8 cellular contexts compared by ENCODE assay signal in genomic region chr9:19049872-19050636, GRCh38. TPM values are rescaled to one million over a fixed set of nuclear protein-coding genes. Genes with fewer than 3 reads are reported as not detected.
DNase-seq lines count a peak whose midpoint lies in the region; ATAC-seq lines count a peak whose summit lies in the region.

No MANE protein-coding gene starts in this region.

- H2BK5ac ChIP-seq in mesenchymal stem cell (ENCODE audit: low read depth, low read length, poor library complexity, severe bottlenecking), result no peak overlapping the region

- no peak overlapping the region for H3K14ac ChIP-seq in mesenchymal stem cell (ENCODE audit: low read length in 2 of 2)

- peak overlapping the region in 1 of 2 experiments; percentile 97 for H3K18ac ChIP-seq in mesenchymal stem cell (ENCODE audit: low read depth in 1 of 2, low read length in 2 of 2)

- intact Hi-C loops in activated naive CD4-positive, alpha-beta T cell treated with anti-CD3 and anti-CD28 coated beads for 36 hours (cut with micrococcal nuclease), result loop anchor here (1.0 kb wide), 9 partner anchors 52 to 407 kb away; partner anchors contain the start of genes HAUS6, PLIN2 and RPS6

- H3K27ac Mint-ChIP-seq in activated naive CD4-positive, alpha-beta T cell treated with anti-CD3 and anti-CD28 coated beads for 36 hours, result peak overlapping the region; percentile 90

- no peak overlapping the region for H2AFZ ChIP-seq in mesenchymal stem cell (ENCODE audit: low read depth, low read length)

- H3K36me3 Mint-ChIP-seq in activated naive CD4-positive, alpha-beta T cell treated with anti-CD3 and anti-CD28 coated beads for 36 hours (ENCODE audit: low read depth), result peaks cover 20% of the 10 kb centered on the region

- ATAC-seq in GM21423 (IDR thresholded peaks at IDR 0.05; ENCODE audit: unreplicated experiment), result no peak

- CTCF ChIA-PET in activated naive CD4-positive, alpha-beta T cell treated with anti-CD3 and anti-CD28 coated beads for 36 hours (lab: Charles Lee), result interaction anchor here (0.6 to 4.5 kb wide), 4 partner anchors 63 to 414 kb away, joined by 3 to 41 read pairs (median 8); no protein-coding TSS in a partner anchor

- peak overlapping the region; percentile 67 for H4K91ac ChIP-seq in mesenchymal stem cell (ENCODE audit: low read length)

- peak overlapping the region; percentile 42 to 92 for H3K4ac ChIP-seq in mesenchymal stem cell (ENCODE audit: low read depth in 1 of 2, low read length in 2 of 2)

- H3K4me2 ChIP-seq in mesenchymal stem cell (ENCODE audit: low read length, poor library complexity, severe bottlenecking), result peak overlapping the region; percentile 72

- H3K36me3 ChIP-seq in mesenchymal stem cell (ENCODE audit: control insufficient read depth in 1 of 2, insufficient read depth in 2 of 2, low read depth in 1 of 2, low read length in 2 of 2), result peaks cover 3 to 14% of the 10 kb centered on the region in 2 experiments
- no peaks in the 10 kb centered on the region for H3K36me3 ChIP-seq in thymus (ENCODE audit: control insufficient read depth, insufficient read depth)

- H3K79me1 ChIP-seq in mesenchymal stem cell (replicated peaks; ENCODE audit: low read length, poor library complexity, severe bottlenecking), result peaks cover 2% of the 10 kb centered on the region

- H3K4me1 Mint-ChIP-seq in activated naive CD4-positive, alpha-beta T cell treated with anti-CD3 and anti-CD28 coated beads for 36 hours (ENCODE audit: low read depth), result peaks cover 25% of the 10 kb centered on the region

- H2BK120ac ChIP-seq in mesenchymal stem cell (ENCODE audit: low read depth, low read length), result no peak overlapping the region

- WGBS in mesenchymal stem cell, result 1% methylated on average over 36 of the region's 36 CpGs
- WGBS in thymus, result 8% methylated on average over 36 of the region's 36 CpGs

- no peak overlapping the region for H2AK5ac ChIP-seq in mesenchymal stem cell (ENCODE audit: low read length, severe bottlenecking)

- H3K9me3 ChIP-seq in mesenchymal stem cell (ENCODE audit: control insufficient read depth, low read length) (no peaks in the 10 kb centered on the region), thymus (ENCODE audit: control insufficient read depth) (no peaks in the 10 kb centered on the region)

- peak overlapping the region; percentile 85 for H3K4me3 Mint-ChIP-seq in activated naive CD4-positive, alpha-beta T cell treated with anti-CD3 and anti-CD28 coated beads for 36 hours

- no peak overlapping the region for H2BK12ac ChIP-seq in mesenchymal stem cell (ENCODE audit: low read length in 2 of 2)

- no peak overlapping the region for H4K8ac ChIP-seq in mesenchymal stem cell (ENCODE audit: low read length)

- H3K27ac ChIP-seq in mesenchymal stem cell (ENCODE audit: low read length, poor library complexity, severe bottlenecking) (peak overlapping the region; percentile 78), thymus (ENCODE audit: low read depth) (peak overlapping the region; percentile 93)

- H3K27me3 ChIP-seq in mesenchymal stem cell (ENCODE audit: control insufficient read depth in 1 of 2, insufficient read depth in 1 of 2, low read length in 2 of 2) (no peaks in the 10 kb centered on the region), thymus (ENCODE audit: control insufficient read depth, insufficient read depth) (no peaks in the 10 kb centered on the region)

- peaks cover 4% of the 10 kb centered on the region for H3K9me3 Mint-ChIP-seq in activated naive CD4-positive, alpha-beta T cell treated with anti-CD3 and anti-CD28 coated beads for 36 hours

- H3K9ac ChIP-seq in mesenchymal stem cell (ENCODE audit: low read length), result peak overlapping the region; percentile 93

- H3K4me3 ChIP-seq in mesenchymal stem cell (ENCODE audit: insufficient read depth in 1 of 2, low read depth in 1 of 2, low read length in 2 of 2) (peak overlapping the region; percentile 88 to 89), thymus (ENCODE audit: low read length) (peak overlapping the region; percentile 81)

- H3K27me3 Mint-ChIP-seq in activated naive CD4-positive, alpha-beta T cell treated with anti-CD3 and anti-CD28 coated beads for 36 hours (ENCODE audit: low read depth), result no peaks in the 10 kb centered on the region

- H3K4me1 ChIP-seq in mesenchymal stem cell (ENCODE audit: control insufficient read depth, insufficient read depth, low read depth, low read length) (peaks cover 7% of the 10 kb centered on the region), thymus (ENCODE audit: control insufficient read depth, insufficient read depth, low read length) (peaks cover 17% of the 10 kb centered on the region)

- peak; percentile 15 for DNase-seq in activated naive CD4-positive, alpha-beta T cell treated with anti-CD3 and anti-CD28 coated beads for 36 hours
- no peak for DNase-seq in activated naive CD4-positive, alpha-beta T cell (lab: John Stamatoyannopoulos, UW)
- DNase-seq in RPMI7951 (ENCODE audit: low read depth) (peak; percentile 51), dermis blood vessel endothelial cell (peak; percentile 54), mesenchymal stem cell (peak; percentile 55), SIG-M5 treated with dmso at 0.1 percent for 504 hours (lab: John Stamatoyannopoulos, UW; ENCODE audit: unreplicated experiment) (no peak)

- H2BK15ac ChIP-seq in mesenchymal stem cell (ENCODE audit: low read depth, poor library complexity, severe bottlenecking), result no peak overlapping the region

- peak overlapping the region in 1 of 2 experiments; percentile 96 for H3K23ac ChIP-seq in mesenchymal stem cell (ENCODE audit: low read length in 2 of 2)

RNA-seq across cellular contexts. Expression of gene RRAGA, which starts 0.8 kb away (rescaled TPM):
- total RNA-seq in activated naive CD4-positive, alpha-beta T cell treated with anti-CD3 and anti-CD28 coated beads for 36 hours, result 10 to 100 TPM; 21.6 to 22.3 TPM
- total RNA-seq in RPMI7951 (2014; rRNA removed; shearing (Covaris generic)), result 51.2 and 60.0 TPM in 2 replicates
- 34.6 and 37.8 TPM in 2 replicates for total RNA-seq in dermis blood vessel endothelial cell
- 99.8 TPM for polyA plus RNA-seq in mesenchymal stem cell (2013, experiment 1 of 2)
- polyA plus RNA-seq in mesenchymal stem cell (2013, experiment 2 of 2), result 102 TPM
- 83.7 TPM for polyA plus RNA-seq in thymus

RNA-seq across cellular contexts. Expression of gene SAXO1, which starts 17.0 kb away (rescaled TPM):
- not detected for total RNA-seq in activated naive CD4-positive, alpha-beta T cell treated with anti-CD3 and anti-CD28 coated beads for 36 hours
- total RNA-seq in RPMI7951 (2014; rRNA removed; shearing (Covaris generic)), result under 0.01 TPM in 1 of 2 replicates, not detected in the other
- not detected in 2 replicates for total RNA-seq in dermis blood vessel endothelial cell
- 0.04 TPM for polyA plus RNA-seq in mesenchymal stem cell (2013, experiment 1 of 2)
- polyA plus RNA-seq in mesenchymal stem cell (2013, experiment 2 of 2), result 0.03 TPM
- 0.02 TPM for polyA plus RNA-seq in thymus

RNA-seq across cellular contexts. Expression of gene HAUS6, which starts 52.6 kb away (rescaled TPM):
- 10 to 100 TPM; 23.6 to 24.1 TPM for total RNA-seq in activated naive CD4-positive, alpha-beta T cell treated with anti-CD3 and anti-CD28 coated beads for 36 hours
- 25.1 and 31.7 TPM in 2 replicates for total RNA-seq in RPMI7951 (2014; rRNA removed; shearing (Covaris generic))
- 18.4 and 23.8 TPM in 2 replicates for total RNA-seq in dermis blood vessel endothelial cell
- 7.2 TPM for polyA plus RNA-seq in mesenchymal stem cell (2013, experiment 1 of 2)
- polyA plus RNA-seq in mesenchymal stem cell (2013, experiment 2 of 2), result 7.0 TPM
- 10.8 TPM for polyA plus RNA-seq in thymus

Comparison
In these comparisons a context has a peak if more than half of its experiments do, and no peak if none do; other contexts are left out.
1. DNase-seq: peak in activated naive CD4-positive, alpha-beta T cell treated with anti-CD3 and anti-CD28 coated beads for 36 hours (single experiment), RPMI7951 (single experiment), dermis blood vessel endothelial cell (single experiment) and mesenchymal stem cell (single experiment); none in activated naive CD4-positive, alpha-beta T cell (0 of 4) and SIG-M5 treated with dmso at 0.1 percent for 504 hours (single experiment).